Comparison of ENCODE assay signal across 8 cellular contexts in genomic region chr3:47381317-47382157, GRCh38. TPM values are rescaled to one million over a fixed set of nuclear protein-coding genes. Genes with fewer than 3 reads are reported as not detected.
A peak's percentile ranks its signal among the peaks of the same experiment; 100 is the strongest.
DNase-seq lines count a peak whose midpoint lies in the region; ATAC-seq, FAIRE-seq and TF ChIP-seq lines count a peak whose summit lies in the region.

No MANE protein-coding gene starts in this region.

- POLR2A ChIA-PET in H1 (lab: Charles Lee; ENCODE audit: partially characterized antibody) = interaction anchor here (0.9 to 2.0 kb wide), 12 partner anchors 10 to 405 kb away, joined by 3 to 8 read pairs (median 5); partner anchors contain the start of genes CCDC12, NBEAL2 and SETD2

- peak overlapping the region; percentile 81 for H3K27ac ChIP-seq in H1 (ENCODE audit: low read depth, low read length)
- H3K27ac ChIP-seq in mesodermal cell (ENCODE audit: low read depth, low read length, severe bottlenecking) = peak overlapping the region; percentile 98

- no peak overlapping the region for H2BK120ac ChIP-seq in H1 (replicated peaks; ENCODE audit: low read depth, low read length)

- H3K56ac ChIP-seq in H1 (replicated peaks; ENCODE audit: insufficient read length, low read depth, low read length) = no peak overlapping the region

- peak overlapping the region; percentile 91; the same call in 1 of the 2 replicates for H2BK5ac ChIP-seq in H1 (ENCODE audit: low read depth, low read length)

- 0 out of 2 replicates have a peak overlapping the region, but pooled peaks have one; percentile 60 for H2BK12ac ChIP-seq in H1 (ENCODE audit: low read depth, low read length)

- no peak overlapping the region for H3K23ac ChIP-seq in H1 (ENCODE audit: insufficient read length)

- peak overlapping the region; percentile 81 to 94 (median 88) for H3K4me3 ChIP-seq in H1 (ENCODE audit: extremely low read depth in 1 of 4, insufficient read depth in 2 of 4, low read depth in 3 of 4, low read length in 4 of 4)
- peak overlapping the region; percentile 95 for H3K4me3 ChIP-seq in mesodermal cell (ENCODE audit: extremely low read depth, insufficient read depth, low read length, poor library complexity, severe bottlenecking)

- no peak overlapping the region for H4K5ac ChIP-seq in H1 (ENCODE audit: insufficient read length, low read depth, low read length)

- no peak for TF ChIP-seq RAD21 in H1 (IDR thresholded peaks at IDR 0.05 in 1 of 2, conservative IDR thresholded peaks at IDR 0.05 in 1 of 2; ENCODE audit: low read depth in 2 of 2, low read length in 2 of 2)

- H3K9ac ChIP-seq in H1 (replicated peaks in 1 of 4; ENCODE audit: extremely low read depth in 1 of 4, low read depth in 3 of 4, low read length in 3 of 4) = peak overlapping the region in 3 of 4 experiments; percentile 72 to 77 (median 74); a peak in 6 of 7 replicates

- no peak overlapping the region for H2BK20ac ChIP-seq in H1 (ENCODE audit: low read length)

- 13% methylated on average over 30 of the region's 44 CpGs; no CpG with 5 or more reads in 1 of the 2 experiments for WGBS in H1 (ENCODE audit: extremely low coverage in 1 of 2, insufficient coverage in 1 of 2, insufficient read length in 1 of 2, insufficient replicate concordance in 2 of 2, low coverage in 1 of 2, low lambda C conversion rate in 2 of 2, missing lambda C conversion rate in 1 of 2), 2 experiments
- WGBS in mesodermal cell (ENCODE audit: insufficient coverage in 2 of 2), 2 experiments = 5 to 15% methylated on average over 20 to 37 of the region's 44 CpGs

- H4K20me1 ChIP-seq in H1 (replicated peaks in 1 of 2; ENCODE audit: control insufficient read depth in 1 of 2, insufficient read depth in 2 of 2, low read length in 2 of 2) = peaks cover 0 to 17% of the 10 kb centered on the region in 2 experiments

- no peaks in the 10 kb centered on the region for H3K9me3 ChIP-seq in H1 (ENCODE audit: insufficient read depth in 2 of 2, low read depth in 1 of 2, low read length in 1 of 2)
- H3K9me3 ChIP-seq in mesodermal cell (ENCODE audit: control insufficient read depth, low read length) = no peaks in the 10 kb centered on the region

- peaks cover 8% of the 10 kb centered on the region for H3K23me2 ChIP-seq in H1 (ENCODE audit: low read depth, low read length)

- no peaks in the 10 kb centered on the region for H3K36me3 ChIP-seq in H1 (ENCODE audit: control insufficient read depth in 2 of 4, insufficient read depth in 4 of 4, low read length in 3 of 4)
- peaks cover 22% of the 10 kb centered on the region for H3K36me3 ChIP-seq in mesodermal cell (ENCODE audit: control insufficient read depth, insufficient read depth, low read length)

- no peaks in the 10 kb centered on the region for H3K27me3 ChIP-seq in H1 (replicated peaks in 1 of 4; ENCODE audit: control insufficient read depth in 3 of 4, extremely low read depth in 1 of 4, insufficient read depth in 3 of 4, low read length in 3 of 4)

- no peak overlapping the region for H2AFZ ChIP-seq in H1 (ENCODE audit: low read length)

- H2AK5ac ChIP-seq in H1 (ENCODE audit: low read depth, low read length) = no peak overlapping the region

- H2BK15ac ChIP-seq in H1 (ENCODE audit: low read length) = no peak overlapping the region

- peaks cover 3 to 5% (median 3%) of the 10 kb centered on the region in 4 experiments; a peak in 6 of 7 replicates for H3K4me1 ChIP-seq in H1 (replicated peaks in 1 of 4; ENCODE audit: control insufficient read depth in 3 of 4, insufficient read depth in 4 of 4, low read length in 3 of 4)
- peaks cover 8% of the 10 kb centered on the region for H3K4me1 ChIP-seq in mesodermal cell (ENCODE audit: control insufficient read depth, insufficient read depth, low read length, poor library complexity, severe bottlenecking)

- H4K8ac ChIP-seq in H1 (ENCODE audit: extremely low read depth, insufficient read depth, low read length) = peak overlapping the region; percentile 96

- peaks cover 8 to 37% of the 10 kb centered on the region in 2 experiments; a peak in 3 of 4 replicates for H3K79me2 ChIP-seq in H1 (ENCODE audit: control insufficient read depth in 1 of 2, insufficient read depth in 2 of 2, low read length in 2 of 2)

- peak; percentile 87 for FAIRE-seq in GM19239 (lab: Jason Lieb, UNC)
- no peak for FAIRE-seq in H1 (lab: Jason Lieb, UNC)

- peak; percentile 91 for DNase-seq in CD1c-positive myeloid dendritic cell (ENCODE audit: extremely low spot score)
- peak; percentile 81 for DNase-seq in GM19239 (ENCODE audit: insufficient read length, low spot score)
- DNase-seq in NCI-H82 treated with DMSO at 0.1 percent for 48 hours (lab: John Stamatoyannopoulos, UW; ENCODE audit: unreplicated experiment) = peak; percentile 42
- peak; percentile 58 to 77 (median 73) for DNase-seq in activated CD8-positive, alpha-beta memory T cell treated with anti-CD3 and anti-CD28 coated beads for 48 hours (ENCODE audit: low read depth in 2 of 3, low spot score in 2 of 3)
- DNase-seq in H1 (ENCODE audit: low read depth in 1 of 2, low spot score in 2 of 2) = peak in 1 of 2 experiments; percentile 60
- peak; percentile 59 for DNase-seq in stimulated activated CD8-positive, alpha-beta memory T cell treated with anti-CD3 and anti-CD28 coated beads, Interleukin-15, amount 100 ng/mL, for 24 hours (ENCODE audit: low read depth)

- H3K14ac ChIP-seq in H1 (ENCODE audit: insufficient read length) = no peak overlapping the region

- peak; percentile 59 for ATAC-seq in HG03439 (IDR thresholded peaks at IDR 0.05; ENCODE audit: unreplicated experiment)

- peak overlapping the region; percentile 90 for H3K18ac ChIP-seq in H1 (ENCODE audit: extremely low read depth, low read length)

- peak overlapping the region; percentile 75 to 91 for H3K4me2 ChIP-seq in H1 (ENCODE audit: insufficient read depth in 1 of 2, low read depth in 2 of 2, low read length in 2 of 2)

- no peak for TF ChIP-seq EP300 in H1 (IDR thresholded peaks at IDR 0.05; ENCODE audit: borderline replicate concordance in 1 of 2, low read depth in 2 of 2, low read length in 2 of 2)

- peak overlapping the region; percentile 88 for H4K91ac ChIP-seq in H1 (replicated peaks; ENCODE audit: insufficient read length, low read length)

- peak in 1 of 3 experiments; percentile 3; a peak in 1 of 4 replicates for TF ChIP-seq CTCF in H1 (IDR thresholded peaks at IDR 0.05; ENCODE audit: control extremely low read depth in 1 of 3, insufficient read depth in 1 of 3, low read depth in 1 of 3, low read length in 3 of 3)

- CTCF ChIA-PET in H1 (lab: Charles Lee; ENCODE audit: partially characterized antibody) = interaction anchor here (0.6 kb wide), 1 partner anchor 243 kb away, joined by 3 read pairs; no protein-coding TSS in a partner anchor

- peaks cover 10% of the 10 kb centered on the region for H3K79me1 ChIP-seq in H1 (ENCODE audit: low read depth, low read length)

- TF ChIP-seq POLR2A in H1 (IDR thresholded peaks at IDR 0.05; ENCODE audit: control extremely low read depth in 1 of 2, low read depth in 2 of 2, low read length in 2 of 2) = peak in 1 of 2 experiments; percentile 6; a peak in 1 of 3 replicates

- no peak overlapping the region for H3K4ac ChIP-seq in H1 (replicated peaks; ENCODE audit: insufficient read length, low read depth, low read length)

TF ChIP-seq in H1, 55 proteins besides CTCF, POLR2A, EP300 and RAD21 (continues in another document):
- TF ChIP-seq TEAD4 (IDR thresholded peaks at IDR 0.05; ENCODE audit: low read depth, low read length) (no peak), CREB1 (IDR thresholded peaks at IDR 0.05) (no peak), YY1 (IDR thresholded peaks at IDR 0.05; ENCODE audit: low read depth, low read length) (no peak), JUN (IDR thresholded peaks at IDR 0.05; ENCODE audit: low read depth, low read length) (no peak), SIX5 (IDR thresholded peaks at IDR 0.05; ENCODE audit: low read depth, low read length) (no peak), RBBP5 (IDR thresholded peaks at IDR 0.05; ENCODE audit: borderline replicate concordance, low read depth, low read length) (no peak), PHF8 (conservative IDR thresholded peaks at IDR 0.05; ENCODE audit: low read depth, low read length) (0 out of 2 replicates have a peak, but pooled peaks have one; percentile 71), TAF7 (optimal IDR thresholded peaks at IDR 0.05; ENCODE audit: borderline replicate concordance, low read depth, low read length) (no peak), BCL11A (IDR thresholded peaks at IDR 0.05; ENCODE audit: low read depth in 2 of 2, low read length in 2 of 2) (no peak), RNF2 (IDR thresholded peaks at IDR 0.05; ENCODE audit: borderline replicate concordance, low read depth, low read length, missing control alignments, poor library complexity, severe bottlenecking) (no peak), HDAC2 (IDR thresholded peaks at IDR 0.05; ENCODE audit: borderline replicate concordance in 1 of 2, low read depth in 2 of 2, low read length in 2 of 2) (0 out of 4 replicates have a peak, but pooled peaks of 1 of the 2 experiments have one; percentile 84), KDM1A (IDR thresholded peaks at IDR 0.05; ENCODE audit: borderline replicate concordance, low read length) (no peak; the same call in 1 of the 2 replicates), CEBPB (IDR thresholded peaks at IDR 0.05; ENCODE audit: low read depth, low read length) (no peak), RXRA (IDR thresholded peaks at IDR 0.05; ENCODE audit: insufficient read depth, low read depth, low read length) (no peak), EGR1 (IDR thresholded peaks at IDR 0.05; ENCODE audit: borderline replicate concordance, low read depth, low read length) (no peak), TBP (IDR thresholded peaks at IDR 0.05; ENCODE audit: low read depth, low read length) (0 out of 2 replicates have a peak, but pooled peaks have one; percentile 36), ASH2L (IDR thresholded peaks at IDR 0.05; ENCODE audit: low read length) (peak; percentile 13), CTBP2 (IDR thresholded peaks at IDR 0.05; ENCODE audit: borderline replicate concordance, insufficient read depth, insufficient read length, low read length) (no peak), EZH2 (IDR thresholded peaks at IDR 0.05; ENCODE audit: low read depth, low read length, severe bottlenecking) (no peak), CHD2 (IDR thresholded peaks at IDR 0.05; ENCODE audit: low read length) (no peak)

RNA-seq across cellular contexts. Expression of gene PTPN23, which starts 0.7 kb away (rescaled TPM):
- total RNA-seq in H1 (2021; fragmentation: NEBNext Ultra II Directional; extraction: Animal tissue kit (Norgen Biotek cat#: 25700)) = 44.1 and 46.7 TPM in 2 replicates
- 2.9 and 5.5 TPM in 2 replicates for polyA plus RNA-seq in H1 (2011; rRNA removed)
- polyA plus RNA-seq in H1 (2011; cell fraction: cytosol; rRNA removed) = 2.5 TPM
- polyA plus RNA-seq in H1 (2011; cell fraction: nucleus; rRNA removed) = 23.5 TPM
- 27.9 to 39.5 TPM (median 35.9 TPM) in 4 replicates for polyA plus RNA-seq in H1 (2012, experiment 1 of 2)
- polyA plus RNA-seq in H1 (2012, experiment 2 of 2) = 29.6 TPM
- 27.1 TPM for polyA plus RNA-seq in H1 (2013, experiment 1 of 2)
- polyA plus RNA-seq in H1 (2013, experiment 2 of 2) = 29.4 TPM
- 12.3 and 13.7 TPM in 2 replicates for polyA minus RNA-seq in H1 (2011; rRNA and poly(A)+ RNA removed)
- 13.4 TPM for polyA minus RNA-seq in H1 (2011; cell fraction: cytosol; rRNA and poly(A)+ RNA removed)
- 23.1 TPM for polyA minus RNA-seq in H1 (2011; cell fraction: nucleus; rRNA and poly(A)+ RNA removed)
- 31.4 TPM for polyA plus RNA-seq in mesodermal cell (2013, experiment 1 of 2)
- polyA plus RNA-seq in mesodermal cell (2013, experiment 2 of 2) = 26.2 TPM
